25 cellular contexts compared by ENCODE assay signal in genomic region chr2:20476481-20476880, GRCh38. TPM values are rescaled to one million over a fixed set of nuclear protein-coding genes. Genes with fewer than 3 reads are reported as not detected.
A peak's percentile ranks its signal among the peaks of the same experiment; 100 is the strongest.
DNase-seq lines count a peak whose midpoint lies in the region; ATAC-seq, FAIRE-seq and TF ChIP-seq lines count a peak whose summit lies in the region.
"Had no signal": no experiment of that assay in that cellular context is flagged by ENCODE, and none has a peak within 500 bp of the region (broad histone marks: within the 10 kb centered on the region; RNA-seq: fewer than 3 reads in every experiment).

No MANE protein-coding gene starts in this region.

- H3K9ac ChIP-seq in HepG2 (ENCODE audit: insufficient read depth, low read depth, low read length), result no peak overlapping the region
- H3K9ac ChIP-seq in parathyroid adenoma, result no peak overlapping the region
- H3K9ac ChIP-seq: BLaER1 had no signal

- H3K36me3 ChIP-seq in HepG2 (replicated peaks in 1 of 2; ENCODE audit: control insufficient read depth in 1 of 2, insufficient read depth in 2 of 2, low read length in 2 of 2) (no peaks in the 10 kb centered on the region), right lobe of liver (no peaks in the 10 kb centered on the region), parathyroid adenoma (ENCODE audit: control insufficient read depth, insufficient read depth, low read length) (no peaks in the 10 kb centered on the region)
- H3K36me3 ChIP-seq: BE2C, BLaER1 had no signal

- no peaks in the 10 kb centered on the region for H4K20me1 ChIP-seq in HepG2 (ENCODE audit: insufficient read depth, low read length)
- H4K20me1 ChIP-seq: BLaER1 had no signal

- intact Hi-C loops in HepG2 (cut with micrococcal nuclease; ENCODE audit: unreplicated experiment), result no loop called here
- intact Hi-C loops in right lobe of liver (cut with DNase I), result loop anchor here in 1 of 2 donors (10.0 kb wide), 1 partner anchor 58 kb away; no protein-coding TSS in a partner anchor

- H3K4me1 ChIP-seq in HepG2 (ENCODE audit: insufficient read depth, low read length) (peaks cover 32% of the 10 kb centered on the region), right lobe of liver (peaks cover 0 to 50% (median 21%) of the 10 kb centered on the region in 4 donors), parathyroid adenoma (no peaks in the 10 kb centered on the region)

- peaks cover 5% of the 10 kb centered on the region in 2 experiments; a peak in 2 of 5 replicates for H3K27me3 ChIP-seq in HepG2 (ENCODE audit: control insufficient read depth in 1 of 2, insufficient read depth in 2 of 2, low read length in 2 of 2)
- no peaks in the 10 kb centered on the region for H3K27me3 ChIP-seq in right lobe of liver
- no peaks in the 10 kb centered on the region for H3K27me3 ChIP-seq in parathyroid adenoma (ENCODE audit: control insufficient read depth, insufficient read depth, low read length)
- H3K27me3 ChIP-seq: BE2C, BLaER1 had no signal

- in situ Hi-C loops in HepG2 (cut with HindIII; ENCODE audit: extremely low pct_ligation_motif_present, low pct_unique_long_range_greater_than_20kb), result no loop called here

- TF ChIP-seq CTCF in HepG2 (CRISPR knock-in tag; IDR thresholded peaks at IDR 0.05) (no peak), right lobe of liver (IDR thresholded peaks at IDR 0.05) (no peak), parathyroid adenoma (IDR thresholded peaks at IDR 0.05) (no peak)

- H3K27ac ChIP-seq in HepG2 (ENCODE audit: extremely low read length, insufficient read depth, low read length) (no peak overlapping the region), right lobe of liver (no peak overlapping the region), parathyroid adenoma (peak overlapping the region; percentile 47)
- H3K27ac ChIP-seq: BLaER1 had no signal

- TF ChIP-seq POLR2A in HepG2 (IDR thresholded peaks at IDR 0.05; ENCODE audit: insufficient read depth in 1 of 2, low read depth in 2 of 2, low read length in 2 of 2) (no peak), right lobe of liver (IDR thresholded peaks at IDR 0.05) (no peak)

- CTCF ChIA-PET in HepG2 (lab: Yijun Ruan, JAX; ENCODE audit: low intra/inter-chr PET ratio, low total read pairs), result no interaction called here

- no peak overlapping the region for H3K4me3 ChIP-seq in HepG2 (replicated peaks in 1 of 3; ENCODE audit: insufficient read depth in 1 of 3, low read depth in 2 of 3, low read length in 3 of 3)
- H3K4me3 ChIP-seq in right lobe of liver, result no peak overlapping the region
- H3K4me3 ChIP-seq in parathyroid adenoma (ENCODE audit: low read depth, low read length), result no peak overlapping the region
- H3K4me3 ChIP-seq: BLaER1, GM12878 had no signal

- ATAC-seq in HepG2 (no peak), right lobe of liver (no peak)
- ATAC-seq: GM12878 had no signal

- no peak for FAIRE-seq in HepG2 (lab: Jason Lieb, UNC)
- FAIRE-seq: A204.1, GM12878, GM12892, GM18507 had no signal

- WGBS in HepG2 (ENCODE audit: low lambda C conversion rate), result 36% methylated on average over 1 of the region's 1 CpG
- WGBS in right lobe of liver (ENCODE audit: insufficient coverage, low coverage, low lambda C conversion rate, missing lambda C conversion rate), result 94% methylated on average over 1 of the region's 1 CpG

- DNase-seq in HepG2 (ENCODE audit: low spot score), result no peak
- DNase-seq in right lobe of liver, result no peak
- DNase-seq in islet precursor cell, result no peak
- no peak for DNase-seq in HPDE6-E6E7 (ENCODE audit: extremely low spot score)
- DNase-seq: 8988T; ACHN; BE2C; C1 segment of cervical spinal cord; CD4-positive, alpha-beta memory T cell; CD4-positive, CD25-positive, alpha-beta regulatory T cell; CD8-positive, alpha-beta memory T cell; COR-L47; DMS 273 treated with DMSO at 0.1 percent for 48 hours; DMS153; DMS53; DMS79; DND-41; EL; GDM1 had no signal

- no peak for TF ChIP-seq EP300 in HepG2 (IDR thresholded peaks at IDR 0.05; ENCODE audit: low read depth in 2 of 2, low read length in 2 of 2)
- no peak for TF ChIP-seq EP300 in HepG2 (CRISPR knock-in tag; IDR thresholded peaks at IDR 0.05; ENCODE audit: borderline replicate concordance)

- H3K9me3 ChIP-seq in HepG2 (ENCODE audit: low read length), result no peaks in the 10 kb centered on the region
- no peaks in the 10 kb centered on the region for H3K9me3 ChIP-seq in right lobe of liver
- no peaks in the 10 kb centered on the region for H3K9me3 ChIP-seq in parathyroid adenoma (ENCODE audit: control insufficient read depth, low read length)
- H3K9me3 ChIP-seq: BE2C had no signal

- no peaks in the 10 kb centered on the region for H3K79me2 ChIP-seq in HepG2 (ENCODE audit: insufficient read depth, low read length)
- H3K79me2 ChIP-seq in parathyroid adenoma, result no peaks in the 10 kb centered on the region

- TF ChIP-seq RAD21 in HepG2 (CRISPR knock-in tag; IDR thresholded peaks at IDR 0.05), result no peak

- H2AFZ ChIP-seq in HepG2 (ENCODE audit: low read length), result no peak overlapping the region
- H2AFZ ChIP-seq in parathyroid adenoma, result no peak overlapping the region

- no peak overlapping the region for H3K4me2 ChIP-seq in HepG2 (ENCODE audit: low read depth, low read length)
- no peak overlapping the region for H3K4me2 ChIP-seq in parathyroid adenoma (ENCODE audit: low read length)
- H3K4me2 ChIP-seq: BLaER1 had no signal

- BruUV-seq in HepG2 (replicated peaks; lab: Mats Ljungman, UMichigan), result no TSS peak

- POLR2A ChIA-PET in HepG2 (lab: Yijun Ruan, JAX), result interaction anchor here (1.2 to 2.1 kb wide), 3 partner anchors 12 to 106 kb away, joined by 3 to 5 read pairs (median 3); no protein-coding TSS in a partner anchor

TF ChIP-seq in HepG2, 621 proteins besides CTCF, POLR2A, EP300 and RAD21:
- TF ChIP-seq ZSCAN5A (CRISPR knock-in tag; IDR thresholded peaks at IDR 0.05; ENCODE audit: borderline replicate concordance), result no peak
- TF ChIP-seq KMT2A (CRISPR knock-in tag; IDR thresholded peaks at IDR 0.05), result no peak
- TF ChIP-seq ZNF766 (CRISPR knock-in tag; IDR thresholded peaks at IDR 0.05; ENCODE audit: borderline replicate concordance), result no peak
- peak; percentile 63 for TF ChIP-seq ZNF629 (CRISPR knock-in tag; conservative IDR thresholded peaks at IDR 0.05)

RNA-seq across cellular contexts. Expression of gene RHOB, which starts 29.6 kb away (rescaled TPM):
- total RNA-seq in HepG2 (2016; rRNA removed; fragmentation: Illumina TruSeq; extraction: Trizol), result 192 and 268 TPM in 2 replicates
- total RNA-seq in HepG2 (2016; cell fraction: cytosol; rRNA removed; fragmentation: Illumina TruSeq; extraction: Trizol; ENCODE audit: low read depth), result 40.2 and 44.0 TPM in 2 replicates
- total RNA-seq in HepG2 (2016; cell fraction: insoluble cytoplasmic fraction; rRNA removed; fragmentation: Illumina TruSeq; extraction: Trizol), result 176 and 281 TPM in 2 replicates
- total RNA-seq in HepG2 (2016; cell fraction: membrane; rRNA removed; fragmentation: Illumina TruSeq; extraction: Trizol), result 165 and 177 TPM in 2 replicates
- 193 and 207 TPM in 2 replicates for total RNA-seq in HepG2 (2016; cell fraction: nucleus; rRNA removed; fragmentation: Illumina TruSeq; extraction: Trizol)
- polyA plus RNA-seq in HepG2 (2011; rRNA removed), result 192 and 237 TPM in 2 replicates
- polyA plus RNA-seq in HepG2 (2011; cell fraction: cytosol; rRNA removed), result 193 and 210 TPM in 2 replicates
- 241 and 269 TPM in 2 replicates for polyA plus RNA-seq in HepG2 (2011; cell fraction: nucleus; rRNA removed)
- polyA plus RNA-seq in HepG2 (2012), result 158 and 213 TPM in 2 replicates
- polyA plus RNA-seq in HepG2 (2016; cell fraction: cytosol; fragmentation: Illumina TruSeq; extraction: Trizol; ENCODE audit: low read depth), result 33.6 and 36.3 TPM in 2 replicates
- 232 and 273 TPM in 2 replicates for polyA plus RNA-seq in HepG2 (2016; cell fraction: insoluble cytoplasmic fraction; fragmentation: Illumina TruSeq; extraction: Trizol; ENCODE audit: low read depth)
- polyA plus RNA-seq in HepG2 (2016; cell fraction: membrane; fragmentation: Illumina TruSeq; extraction: Trizol; ENCODE audit: low read depth), result 112 and 122 TPM in 2 replicates
- 333 and 350 TPM in 2 replicates for polyA plus RNA-seq in HepG2 (2016; cell fraction: nucleus; fragmentation: Illumina TruSeq; extraction: Trizol; ENCODE audit: insufficient read depth, low read depth)
- 88.5 and 225 TPM in 2 replicates for polyA minus RNA-seq in HepG2 (2011; rRNA and poly(A)+ RNA removed; ENCODE audit: low replicate concordance)
- 132 and 167 TPM in 2 replicates for polyA minus RNA-seq in HepG2 (2011; cell fraction: cytosol; rRNA and poly(A)+ RNA removed)
- 162 and 170 TPM in 2 replicates for polyA minus RNA-seq in HepG2 (2011; cell fraction: nucleus; rRNA and poly(A)+ RNA removed)
- 100 to 1,000 TPM; 185 to 656 (median 388) TPM for total RNA-seq in right lobe of liver
